In genomic region chr10:17199351-17199804, GRCh38 we compare ENCODE assay signal across 8 cellular contexts. TPM values are rescaled to one million over a fixed set of nuclear protein-coding genes. Genes with fewer than 3 reads are reported as not detected.
A peak's percentile ranks its signal among the peaks of the same experiment; 100 is the strongest.
DNase-seq lines count a peak whose midpoint lies in the region; ATAC-seq and TF ChIP-seq lines count a peak whose summit lies in the region.

No MANE protein-coding gene starts in this region.

- H3K4me3 ChIP-seq in A673 (ENCODE audit: low read depth, low read length, poor library complexity, severe bottlenecking) (peak overlapping the region; percentile 58), WERI-Rb-1 (ENCODE audit: low read depth, low read length) (no peak overlapping the region)

- CTCF ChIA-PET in A673 (lab: Charles Lee), result interaction anchor here (1.5 kb wide), 1 partner anchor 31 kb away, joined by 4 read pairs; no protein-coding TSS in a partner anchor

- intact Hi-C loops in A673 (cut with micrococcal nuclease; ENCODE audit: unreplicated experiment), result no loop called here

- no peaks in the 10 kb centered on the region for H3K9me3 ChIP-seq in A673 (ENCODE audit: low read depth, low read length, poor library complexity, severe bottlenecking)
- H3K9me3 ChIP-seq in WERI-Rb-1 (ENCODE audit: severe bottlenecking), result no peaks in the 10 kb centered on the region

- H3K4me1 ChIP-seq in A673 (ENCODE audit: insufficient read depth, low read length, poor library complexity, severe bottlenecking), result peaks cover 26% of the 10 kb centered on the region

- H3K36me3 ChIP-seq in A673 (ENCODE audit: insufficient read depth, low read length, poor library complexity, severe bottlenecking), result no peaks in the 10 kb centered on the region
- H3K36me3 ChIP-seq in WERI-Rb-1, result no peaks in the 10 kb centered on the region

- POLR2A ChIA-PET in A673 (lab: Charles Lee; ENCODE audit: low non-redundant PET), result no interaction called here

- ATAC-seq in GM21390 (IDR thresholded peaks at IDR 0.05; ENCODE audit: unreplicated experiment) (no peak), GM21717 (IDR thresholded peaks at IDR 0.05; ENCODE audit: unreplicated experiment) (no peak)

- H3K27me3 ChIP-seq in A673 (replicated peaks; ENCODE audit: insufficient read depth, low read depth, low read length, poor library complexity) (no peaks in the 10 kb centered on the region), WERI-Rb-1 (ENCODE audit: insufficient read depth, low read depth, severe bottlenecking) (no peaks in the 10 kb centered on the region)

- DNase-seq in A673 (ENCODE audit: low spot score), result peak; percentile 73
- DNase-seq in HCEC 1CT, result peak; percentile 63
- peak; percentile 59 for DNase-seq in astrocyte of the hippocampus (ENCODE audit: low read depth, low spot score)
- peak; percentile 16 to 57 for DNase-seq in lung microvascular endothelial cell (ENCODE audit: low read depth in 2 of 2)
- DNase-seq in WERI-Rb-1, result no peak
- no peak for DNase-seq in activated CD4-positive, alpha-beta T cell treated with anti-CD3 and anti-CD28 coated beads for 48 hours

- no TSS peak for BruUV-seq in A673 (replicated peaks; lab: Mats Ljungman, UMichigan)

- TF ChIP-seq CTCF in A673 (conservative IDR thresholded peaks at IDR 0.05; ENCODE audit: low read depth, low read length) (no peak), WERI-Rb-1 (IDR thresholded peaks at IDR 0.05; ENCODE audit: low read depth, low read length) (no peak)

- peak overlapping the region; percentile 96 for H3K27ac ChIP-seq in A673 (ENCODE audit: low read depth, low read length, poor library complexity, severe bottlenecking)
- no peak overlapping the region for H3K27ac ChIP-seq in WERI-Rb-1

RNA-seq across cellular contexts. Expression of gene TRDMT1, which starts 2.1 kb away (rescaled TPM):
- total RNA-seq in A673 (2021) (14.0 and 14.1 TPM in 2 replicates), lung microvascular endothelial cell (3.5 and 3.8 TPM in 2 replicates)

RNA-seq across cellular contexts. Expression of gene VIM, which starts 28.7 kb away (rescaled TPM):
- total RNA-seq in A673 (2021), result 1,489 and 1,873 TPM in 2 replicates
- 2,898 and 3,955 TPM in 2 replicates for total RNA-seq in lung microvascular endothelial cell

Comparison
In these comparisons a context has a peak if more than half of its experiments do, and no peak if none do; other contexts are left out.
1. DNase-seq: peak in A673 (single experiment), HCEC 1CT (single experiment), astrocyte of the hippocampus (single experiment) and lung microvascular endothelial cell (2 of 2); none in WERI-Rb-1 (single experiment) and activated CD4-positive, alpha-beta T cell treated with anti-CD3 and anti-CD28 coated beads for 48 hours (single experiment).